Comparison of ENCODE assay signal across 19 cellular contexts in genomic region chr1:3821934-3822307, GRCh38. TPM values are rescaled to one million over a fixed set of nuclear protein-coding genes. Genes with fewer than 3 reads are reported as not detected.
DNase-seq lines count a peak whose midpoint lies in the region; ATAC-seq and TF ChIP-seq lines count a peak whose summit lies in the region.
"Had no signal": no experiment of that assay in that cellular context is flagged by ENCODE, and none has a peak within 500 bp of the region (broad histone marks: within the 10 kb centered on the region; RNA-seq: fewer than 3 reads in every experiment).

No MANE protein-coding gene starts in this region.

- H3K27ac Mint-ChIP-seq in T-helper 2 cell treated with Interferon-gamma antibody and Interleukin-4, amounts not matched to agents 5 μg/mL and 100 μg/mL, for 36 hours = peak overlapping the region; percentile 19
- H3K27ac Mint-ChIP-seq in brain (peak overlapping the region; percentile 81 to 97 (median 94)), nephron (peak overlapping the region in 2 of 3 experiments; percentile 68 to 76), HFFc6 (no peak overlapping the region), Calu3 (ENCODE audit: unreplicated experiment) (no peak overlapping the region)
- H3K27ac Mint-ChIP-seq: B cell; CD4-positive, alpha-beta memory T cell had no signal

- H3K27me3 Mint-ChIP-seq in T-helper 2 cell treated with Interferon-gamma antibody and Interleukin-4, amounts not matched to agents 5 μg/mL and 100 μg/mL, for 36 hours (ENCODE audit: low read depth) = no peaks in the 10 kb centered on the region
- peaks cover 2% of the 10 kb centered on the region for H3K27me3 Mint-ChIP-seq in brain
- H3K27me3 Mint-ChIP-seq in nephron (ENCODE audit: low read depth) = no peaks in the 10 kb centered on the region
- H3K27me3 Mint-ChIP-seq in HFFc6 (ENCODE audit: insufficient read depth) = no peaks in the 10 kb centered on the region
- no peaks in the 10 kb centered on the region for H3K27me3 Mint-ChIP-seq in Calu3 (ENCODE audit: unreplicated experiment)
- H3K27me3 Mint-ChIP-seq: B cell; CD4-positive, alpha-beta memory T cell had no signal

- H3K4me3 Mint-ChIP-seq in T-helper 2 cell treated with Interferon-gamma antibody and Interleukin-4, amounts not matched to agents 5 μg/mL and 100 μg/mL, for 36 hours = no peak overlapping the region
- H3K4me3 Mint-ChIP-seq in brain (no peak overlapping the region), nephron (no peak overlapping the region), HFFc6 (no peak overlapping the region), Calu3 (ENCODE audit: low read depth, unreplicated experiment) (no peak overlapping the region)
- H3K4me3 Mint-ChIP-seq: B cell; CD4-positive, alpha-beta memory T cell had no signal

- intact Hi-C loops in Calu3 (cut with micrococcal nuclease; ENCODE audit: unreplicated experiment) = no loop called here

- H3K4me1 Mint-ChIP-seq in T-helper 2 cell treated with Interferon-gamma antibody and Interleukin-4, amounts not matched to agents 5 μg/mL and 100 μg/mL, for 36 hours (ENCODE audit: low read depth) = no peaks in the 10 kb centered on the region
- H3K4me1 Mint-ChIP-seq in brain (peaks cover 37% of the 10 kb centered on the region), nephron (peaks cover 18% of the 10 kb centered on the region), HFFc6 (ENCODE audit: low read depth) (no peaks in the 10 kb centered on the region), Calu3 (ENCODE audit: low read depth, unreplicated experiment) (no peaks in the 10 kb centered on the region)
- H3K4me1 Mint-ChIP-seq: B cell had no signal

- CTCF ChIA-PET in Calu3 (lab: Charles Lee) = no interaction called here

- BruUV-seq in Calu3 (replicated peaks; lab: Mats Ljungman, UMichigan) = no TSS peak

- DNase-seq in T-helper 2 cell treated with Interferon-gamma antibody and Interleukin-4, amounts not matched to agents 5 μg/mL and 100 μg/mL, for 36 hours (ENCODE audit: low spot score) = no peak
- DNase-seq in T-helper 2 cell (no peak), HFFc6 (no peak), NOMO-1 treated with dmso at 0.1 percent for 144 hours (lab: John Stamatoyannopoulos, UW; ENCODE audit: unreplicated experiment) (no peak), Calu3 (no peak)
- DNase-seq: 8988T; CD4-positive, alpha-beta memory T cell; DND-41; GM23248; NCI-H1417 treated with DMSO at 0.1 percent for 48 hours; NCI-H345; PC-9; SIG-M5 had no signal

- H3K36me3 Mint-ChIP-seq in T-helper 2 cell treated with Interferon-gamma antibody and Interleukin-4, amounts not matched to agents 5 μg/mL and 100 μg/mL, for 36 hours (ENCODE audit: low read depth) = peaks cover 14% of the 10 kb centered on the region
- peaks cover 54% of the 10 kb centered on the region for H3K36me3 Mint-ChIP-seq in brain
- peaks cover 67% of the 10 kb centered on the region for H3K36me3 Mint-ChIP-seq in nephron (ENCODE audit: low read depth)
- H3K36me3 Mint-ChIP-seq in HFFc6 (ENCODE audit: low read depth) = no peaks in the 10 kb centered on the region
- peaks cover 15% of the 10 kb centered on the region for H3K36me3 Mint-ChIP-seq in Calu3 (ENCODE audit: insufficient read depth, unreplicated experiment)

- no peak for TF ChIP-seq CTCF in brain (conservative IDR thresholded peaks at IDR 0.05)
- TF ChIP-seq CTCF in nephron (IDR thresholded peaks at IDR 0.05; ENCODE audit: unreplicated experiment in 3 of 3) = no peak
- TF ChIP-seq CTCF in HFFc6 (IDR thresholded peaks at IDR 0.05) = no peak
- TF ChIP-seq CTCF in Calu3 (IDR thresholded peaks at IDR 0.05; ENCODE audit: unreplicated experiment) = no peak

- ATAC-seq in GM21786 (IDR thresholded peaks at IDR 0.05; ENCODE audit: unreplicated experiment) = no peak
- ATAC-seq: HCT116, SK-N-SH treated with all-trans-retinoic acid at 6 μM for 48 hours had no signal

- H3K9me3 Mint-ChIP-seq in T-helper 2 cell treated with Interferon-gamma antibody and Interleukin-4, amounts not matched to agents 5 μg/mL and 100 μg/mL, for 36 hours = no peaks in the 10 kb centered on the region
- H3K9me3 Mint-ChIP-seq in brain = no peaks in the 10 kb centered on the region
- H3K9me3 Mint-ChIP-seq in nephron = no peaks in the 10 kb centered on the region
- H3K9me3 Mint-ChIP-seq in HFFc6 = no peaks in the 10 kb centered on the region
- H3K9me3 Mint-ChIP-seq in Calu3 (ENCODE audit: low read depth, unreplicated experiment) = no peaks in the 10 kb centered on the region
- H3K9me3 Mint-ChIP-seq: CD4-positive, alpha-beta memory T cell had no signal

RNA-seq across cellular contexts. Expression of gene LRRC47, which starts 25.6 kb away (rescaled TPM):
- polyA plus RNA-seq in brain (ENCODE audit: insufficient read depth, low read depth, low replicate concordance) = 48.3 TPM
- total RNA-seq in HFFc6 (2021; fragmentation: NEBNext Ultra II Directional; extraction: Animal tissue kit (Norgen Biotek cat#: 25700)) = 10 to 100 TPM; 39.1 to 51.0 (median 45.2) TPM
- 35.8 and 38.1 TPM in 2 replicates for total RNA-seq in Calu3 (2022)

RNA-seq across cellular contexts. Expression of gene CEP104, which starts 35.1 kb away (rescaled TPM):
- 28.6 TPM for polyA plus RNA-seq in brain (ENCODE audit: insufficient read depth, low read depth, low replicate concordance)
- total RNA-seq in HFFc6 (2021; fragmentation: NEBNext Ultra II Directional; extraction: Animal tissue kit (Norgen Biotek cat#: 25700)) = 10 to 100 TPM; 43.2 to 63.4 (median 52.9) TPM
- total RNA-seq in Calu3 (2022) = 29.4 and 34.3 TPM in 2 replicates

RNA-seq across cellular contexts. Expression of gene DFFB, which starts 35.4 kb away (rescaled TPM):
- 3.9 TPM for polyA plus RNA-seq in brain (ENCODE audit: insufficient read depth, low read depth, low replicate concordance)
- total RNA-seq in HFFc6 (2021; fragmentation: NEBNext Ultra II Directional; extraction: Animal tissue kit (Norgen Biotek cat#: 25700)) = 1 to 10 TPM; 4.5 to 5.8 (median 5.2) TPM
- 6.5 and 6.6 TPM in 2 replicates for total RNA-seq in Calu3 (2022)

RNA-seq across cellular contexts. Expression of gene SMIM1, which starts 49.4 kb away (rescaled TPM):
- 5.6 TPM for polyA plus RNA-seq in brain (ENCODE audit: insufficient read depth, low read depth, low replicate concordance)
- 1 to 10 TPM in 4 of 6 experiments, under 1 TPM in 2; 0.38 to 3.4 (median 1.6) TPM for total RNA-seq in HFFc6 (2021; fragmentation: NEBNext Ultra II Directional; extraction: Animal tissue kit (Norgen Biotek cat#: 25700))
- 2.7 and 4.2 TPM in 2 replicates for total RNA-seq in Calu3 (2022)
- total RNA-seq: GM23248 had no signal
- polyA plus RNA-seq: GM23248 had no signal

Comparison
In these comparisons a context has a peak if more than half of its experiments do, and no peak if none do; other contexts are left out.
1. H3K27ac Mint-ChIP-seq: peak in T-helper 2 cell treated with Interferon-gamma antibody and Interleukin-4, amounts not matched to agents 5 μg/mL and 100 μg/mL, for 36 hours (single experiment), brain (5 of 5) and nephron (2 of 3); none in HFFc6 (single experiment) and Calu3 (single experiment).